In genomic region chr6:112298021-112298745, GRCh38 we compare ENCODE assay signal across 11 cellular contexts.
A peak's percentile ranks its signal among the peaks of the same experiment; 100 is the strongest.
DNase-seq lines count a peak whose midpoint lies in the region; ATAC-seq and TF ChIP-seq lines count a peak whose summit lies in the region.
"Had no signal": no experiment of that assay in that cellular context is flagged by ENCODE, and none has a peak within 500 bp of the region (broad histone marks: within the 10 kb centered on the region; RNA-seq: fewer than 3 reads in every experiment).

No MANE protein-coding gene starts in this region.

- H3K9me3 ChIP-seq in neuron (ENCODE audit: low read length) = no peaks in the 10 kb centered on the region
- H3K9me3 ChIP-seq: BLaER1 treated with 17β-estradiol and CSF1 and Interleukin-3, amounts not matched to agents 10 nM and 100 nM had no signal

- ATAC-seq in HG03025 (IDR thresholded peaks at IDR 0.05; ENCODE audit: low FRiP score, unreplicated experiment) (no peak), GM21447 (IDR thresholded peaks at IDR 0.05; ENCODE audit: unreplicated experiment) (no peak)
- ATAC-seq: activated CD8-positive, alpha-beta memory T cell treated with anti-CD3 and anti-CD28 coated beads, Interleukin-2, amount 10 ng/mL, durations not matched to agents 7 days and 5 days had no signal

- H3K27me3 ChIP-seq in neuron (ENCODE audit: insufficient read depth, low read length) = no peaks in the 10 kb centered on the region
- H3K27me3 ChIP-seq: BLaER1 treated with 17β-estradiol and CSF1 and Interleukin-3, amounts not matched to agents 10 nM and 100 nM had no signal

- H3K4me3 ChIP-seq in AG04449 (ENCODE audit: low read depth, low read length) (no peak overlapping the region), neuron (ENCODE audit: low read length) (peak overlapping the region; percentile 4)
- H3K4me3 ChIP-seq: BLaER1 treated with 17β-estradiol and CSF1 and Interleukin-3, amounts not matched to agents 10 nM and 100 nM had no signal

- peaks cover 32% of the 10 kb centered on the region for H3K4me1 ChIP-seq in neuron (ENCODE audit: insufficient read depth, low read length)
- H3K4me1 ChIP-seq: BLaER1 treated with 17β-estradiol and CSF1 and Interleukin-3, amounts not matched to agents 10 nM and 100 nM had no signal

- peak overlapping the region; percentile 12 for H2AFZ ChIP-seq in neuron (ENCODE audit: low read depth, low read length)

- peak; percentile 75 for DNase-seq in AG04449 (ENCODE audit: low read depth, low spot score)
- peak; percentile 78 for DNase-seq in NCI-H226
- peak; percentile 94 for DNase-seq in fibroblast of gingiva (ENCODE audit: low read depth)
- no peak for DNase-seq in NCI-H1048 (lab: John Stamatoyannopoulos, UW)
- no peak for DNase-seq in activated CD4-positive, alpha-beta T cell treated with anti-CD3 and anti-CD28 coated beads for 4 hours
- DNase-seq: activated CD8-positive, alpha-beta memory T cell treated with anti-CD3 and anti-CD28 coated beads, Interleukin-2, amount 10 ng/mL, durations not matched to agents 7 days and 5 days; cortex of kidney had no signal

- CTCF ChIA-PET in AG04449 (lab: Yijun Ruan, JAX) = interaction anchor here (1.2 to 8.2 kb wide), 9 partner anchors 9 to 118 kb away, joined by 3 to 63 read pairs (median 12); no protein-coding TSS in a partner anchor

- POLR2A ChIA-PET in AG04449 (lab: Yijun Ruan, JAX) = interaction anchor here (1.2 kb wide), 1 partner anchor 76 kb away, joined by 3 read pairs; no protein-coding TSS in a partner anchor

- TF ChIP-seq CTCF in AG04449 (IDR thresholded peaks at IDR 0.05; ENCODE audit: insufficient read depth, low read length, missing control alignments) = no peak

- H3K36me3 ChIP-seq in neuron (ENCODE audit: insufficient read depth, low read length) = no peaks in the 10 kb centered on the region
- H3K36me3 ChIP-seq: BLaER1 treated with 17β-estradiol and CSF1 and Interleukin-3, amounts not matched to agents 10 nM and 100 nM had no signal

Comparison
In these comparisons a context has a peak if more than half of its experiments do, and no peak if none do; other contexts are left out.
1. DNase-seq: peak in AG04449 (single experiment), NCI-H226 (single experiment) and fibroblast of gingiva (single experiment); none in NCI-H1048 (single experiment) and activated CD4-positive, alpha-beta T cell treated with anti-CD3 and anti-CD28 coated beads for 4 hours (0 of 2).